In genomic region chr2:7774481-7774880, GRCh38 we compare ENCODE assay signal across 1 cellular context.
TF ChIP-seq lines count a peak whose summit lies in the region.

No MANE protein-coding gene starts in this region.

TF ChIP-seq in SK-N-SH treated with all-trans-retinoic acid at 6 μM for 48 hours, 23 proteins besides CTCF, POLR2A, EP300 and RAD21 (continued from another document):
- TF ChIP-seq ZC3H10 (CRISPR knock-in tag; IDR thresholded peaks at IDR 0.05) = no peak
- TF ChIP-seq ARNTL (CRISPR knock-in tag; IDR thresholded peaks at IDR 0.05; ENCODE audit: borderline replicate concordance, low read depth) = no peak
- TF ChIP-seq TSHZ2 (CRISPR knock-in tag; IDR thresholded peaks at IDR 0.05) = no peak
